ENCODE assay signal across 9 cellular contexts in genomic region chr6:130138909-130139242, GRCh38.
DNase-seq lines count a peak whose midpoint lies in the region; ATAC-seq lines count a peak whose summit lies in the region.
"Had no signal": no experiment of that assay in that cellular context is flagged by ENCODE, and none has a peak within 500 bp of the region (broad histone marks: within the 10 kb centered on the region; RNA-seq: fewer than 3 reads in every experiment).

No MANE protein-coding gene starts in this region.

- no peak for DNase-seq in activated T-helper 1 cell treated with anti-CD3 and anti-CD28 coated beads, Interleukin-12 subunit alpha, Interleukin-12 subunit beta, Interleukin-2, Interleukin-4 antibody, amounts not matched to agents 30 ng/mL and 10 ng/mL and 1 ng/mL, durations not matched to agents 14 hours and 24 hours and 36 hours (ENCODE audit: low spot score)
- no peak for DNase-seq in occipital lobe (lab: John Stamatoyannopoulos, UW)
- DNase-seq in RKO (ENCODE audit: low spot score): no peak
- DNase-seq in left lobe of liver (ENCODE audit: low spot score): no peak
- DNase-seq: activated B cell treated with CpG ODN at 0.5 μM for 24 hours had no signal

- H3K4me1 Mint-ChIP-seq in activated T-helper 1 cell treated with anti-CD3 and anti-CD28 coated beads, Interleukin-12 subunit alpha, Interleukin-12 subunit beta, Interleukin-2, Interleukin-4 antibody, amounts not matched to agents 30 ng/mL and 10 ng/mL and 1 ng/mL, durations not matched to agents 14 hours and 24 hours and 36 hours (ENCODE audit: low read depth): peaks cover 61% of the 10 kb centered on the region

- intact Hi-C loops in activated T-helper 1 cell treated with anti-CD3 and anti-CD28 coated beads, Interleukin-12 subunit alpha, Interleukin-12 subunit beta, Interleukin-2, Interleukin-4 antibody, amounts not matched to agents 30 ng/mL and 10 ng/mL and 1 ng/mL, durations not matched to agents 14 hours and 24 hours and 36 hours (cut with micrococcal nuclease): loop anchor here (10.0 kb wide), 2 partner anchors 926 to 1486 kb away; partner anchors contain the start of genes EPB41L2 and MED23

- no peaks in the 10 kb centered on the region for H3K27me3 Mint-ChIP-seq in activated T-helper 1 cell treated with anti-CD3 and anti-CD28 coated beads, Interleukin-12 subunit alpha, Interleukin-12 subunit beta, Interleukin-2, Interleukin-4 antibody, amounts not matched to agents 30 ng/mL and 10 ng/mL and 1 ng/mL, durations not matched to agents 14 hours and 24 hours and 36 hours (ENCODE audit: insufficient read depth)
- H3K27me3 Mint-ChIP-seq: activated B cell treated with CpG ODN at 0.5 μM for 24 hours had no signal

- H3K27ac Mint-ChIP-seq in activated T-helper 1 cell treated with anti-CD3 and anti-CD28 coated beads, Interleukin-12 subunit alpha, Interleukin-12 subunit beta, Interleukin-2, Interleukin-4 antibody, amounts not matched to agents 30 ng/mL and 10 ng/mL and 1 ng/mL, durations not matched to agents 14 hours and 24 hours and 36 hours: peak overlapping the region; percentile 62

- peaks cover 7% of the 10 kb centered on the region for H3K9me3 Mint-ChIP-seq in activated T-helper 1 cell treated with anti-CD3 and anti-CD28 coated beads, Interleukin-12 subunit alpha, Interleukin-12 subunit beta, Interleukin-2, Interleukin-4 antibody, amounts not matched to agents 30 ng/mL and 10 ng/mL and 1 ng/mL, durations not matched to agents 14 hours and 24 hours and 36 hours
- H3K9me3 Mint-ChIP-seq: activated B cell treated with CpG ODN at 0.5 μM for 24 hours had no signal

- peaks cover 37% of the 10 kb centered on the region for H3K36me3 Mint-ChIP-seq in activated T-helper 1 cell treated with anti-CD3 and anti-CD28 coated beads, Interleukin-12 subunit alpha, Interleukin-12 subunit beta, Interleukin-2, Interleukin-4 antibody, amounts not matched to agents 30 ng/mL and 10 ng/mL and 1 ng/mL, durations not matched to agents 14 hours and 24 hours and 36 hours (ENCODE audit: low read depth)

- ATAC-seq in GM18508 (IDR thresholded peaks at IDR 0.05; ENCODE audit: insufficient read depth, unreplicated experiment) (peak; percentile 26), GM19452 (IDR thresholded peaks at IDR 0.05; ENCODE audit: unreplicated experiment) (peak; percentile 31), HG02981 (IDR thresholded peaks at IDR 0.05; ENCODE audit: unreplicated experiment) (peak; percentile 29), GM21528 (IDR thresholded peaks at IDR 0.05; ENCODE audit: low FRiP score, unreplicated experiment) (no peak), left lobe of liver (no peak)

- peak overlapping the region; percentile 45 for H3K4me3 Mint-ChIP-seq in activated T-helper 1 cell treated with anti-CD3 and anti-CD28 coated beads, Interleukin-12 subunit alpha, Interleukin-12 subunit beta, Interleukin-2, Interleukin-4 antibody, amounts not matched to agents 30 ng/mL and 10 ng/mL and 1 ng/mL, durations not matched to agents 14 hours and 24 hours and 36 hours
- H3K4me3 Mint-ChIP-seq: activated B cell treated with CpG ODN at 0.5 μM for 24 hours had no signal

Comparison
In these comparisons a context has a peak if more than half of its experiments do, and no peak if none do; other contexts are left out.
1. ATAC-seq: peak in GM18508 (single experiment), GM19452 (single experiment) and HG02981 (single experiment); none in GM21528 (single experiment) and left lobe of liver (single experiment).